Comparison of ENCODE assay signal across 21 cellular contexts in the genomic region with DNA sequence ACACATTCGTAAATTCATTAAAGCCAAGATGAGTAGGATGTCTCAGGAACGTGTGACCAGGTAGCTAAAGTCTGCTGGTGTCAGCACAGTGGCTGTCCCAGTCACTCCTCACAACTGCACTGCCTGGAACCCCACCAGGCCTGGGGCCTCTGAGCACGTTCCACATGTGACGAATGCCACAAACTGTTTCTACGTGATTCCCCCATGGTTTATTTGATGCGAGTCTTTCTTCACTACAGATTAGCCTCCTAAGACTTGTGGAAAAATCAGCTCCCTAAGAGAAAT. TPM values are rescaled to one million over a fixed set of nuclear protein-coding genes. Genes with fewer than 3 reads are reported as not detected.
DNase-seq lines count a peak whose midpoint lies in the region; ATAC-seq and TF ChIP-seq lines count a peak whose summit lies in the region.
"Had no signal": no experiment of that assay in that cellular context is flagged by ENCODE, and none has a peak within 500 bp of the region (broad histone marks: within the 10 kb centered on the region; RNA-seq: fewer than 3 reads in every experiment).

No MANE protein-coding gene starts in this region.

- no peak overlapping the region for H2BK15ac ChIP-seq in H9 (ENCODE audit: low read depth, low read length)

- no peak overlapping the region for H2AFZ ChIP-seq in H9 (ENCODE audit: low read length)

- POLR2A ChIA-PET in WTC11 (lab: Charles Lee): no interaction called here

- H4K8ac ChIP-seq in H9 (replicated peaks; ENCODE audit: insufficient read length, low read depth, low read length): no peak overlapping the region

- H3K23ac ChIP-seq in H9 (ENCODE audit: insufficient read length, low read depth, low read length): no peak overlapping the region

- H3K4me3 Mint-ChIP-seq in H9 (no peak overlapping the region), WTC11 (no peak overlapping the region), progenitor cell of endocrine pancreas (ENCODE audit: low read depth) (no peak overlapping the region)
- H3K4me3 Mint-ChIP-seq: CD4-positive, alpha-beta T cell had no signal

- H3K36me3 Mint-ChIP-seq in H9 (ENCODE audit: insufficient read depth in 1 of 3, low read depth in 3 of 3): peaks cover 18 to 32% (median 23%) of the 10 kb centered on the region in 3 experiments
- H3K36me3 Mint-ChIP-seq in WTC11: peaks cover 13% of the 10 kb centered on the region
- peaks cover 24% of the 10 kb centered on the region for H3K36me3 Mint-ChIP-seq in progenitor cell of endocrine pancreas (ENCODE audit: insufficient read depth)

- no peak overlapping the region for H4K5ac ChIP-seq in H9 (ENCODE audit: insufficient read length, low read depth, low read length)

- no peak overlapping the region for H2BK120ac ChIP-seq in H9 (ENCODE audit: low read depth, low read length, poor library complexity, severe bottlenecking)

- no peaks in the 10 kb centered on the region for H4K20me1 ChIP-seq in H9 (ENCODE audit: control insufficient read depth, insufficient read depth, insufficient read length)

- H4K91ac ChIP-seq in H9 (ENCODE audit: insufficient read length, low read depth, low read length): no peak overlapping the region

- H3K4ac ChIP-seq in H9 (ENCODE audit: low read depth, low read length): no peak overlapping the region

- H2BK12ac ChIP-seq in H9 (ENCODE audit: insufficient read length, low read depth, low read length): no peak overlapping the region

- H2BK5ac ChIP-seq in H9 (ENCODE audit: insufficient read length, low read length): no peak overlapping the region

- H3K27ac Mint-ChIP-seq in H9 (peak overlapping the region in 2 of 3 experiments; percentile 23 to 75; a peak in 2 of 7 replicates), WTC11 (peak overlapping the region; percentile 68), progenitor cell of endocrine pancreas (peak overlapping the region; percentile 49)
- H3K27ac Mint-ChIP-seq: CD4-positive, alpha-beta T cell had no signal

- H2AK5ac ChIP-seq in H9 (ENCODE audit: insufficient read length, low read length): no peak overlapping the region

- H3K79me2 ChIP-seq in H9 (ENCODE audit: insufficient read depth, low read length): no peaks in the 10 kb centered on the region

- no peak overlapping the region for H3K56ac ChIP-seq in H9 (ENCODE audit: insufficient read length, low read depth, low read length)

- H3T11ph ChIP-seq in H9 (ENCODE audit: low read length): no peak overlapping the region

- no peaks in the 10 kb centered on the region for H3K9me3 ChIP-seq in H9 (ENCODE audit: control insufficient read depth, low read depth, low read length)
- H3K9me3 ChIP-seq: BE2C, HAP-1 had no signal

- CTCF ChIA-PET in WTC11 (lab: Charles Lee): interaction anchor here (2.7 to 4.9 kb wide), 2 partner anchors 28 to 233 kb away, joined by 30 to 31 read pairs; no protein-coding TSS in a partner anchor

- no peak for TF ChIP-seq CTCF in 22Rv1 (IDR thresholded peaks at IDR 0.05)
- TF ChIP-seq CTCF in H9 (conservative IDR thresholded peaks at IDR 0.05): no peak
- TF ChIP-seq CTCF in WTC11 (IDR thresholded peaks at IDR 0.05): no peak
- no peak for TF ChIP-seq CTCF in progenitor cell of endocrine pancreas (IDR thresholded peaks at IDR 0.05; ENCODE audit: unreplicated experiment)

- no peak overlapping the region for H3K4me2 ChIP-seq in H9 (ENCODE audit: insufficient read depth, insufficient read length, low read length)

- no peak overlapping the region for H2BK20ac ChIP-seq in H9 (ENCODE audit: low read depth, low read length, poor library complexity, severe bottlenecking)

- no peaks in the 10 kb centered on the region for H3K23me2 ChIP-seq in H9 (ENCODE audit: insufficient read length, low read depth, low read length, poor library complexity, severe bottlenecking)

- DNase-seq in H9 (no peak), WTC11 (ENCODE audit: low spot score) (no peak), progenitor cell of endocrine pancreas (ENCODE audit: low spot score, unreplicated experiment) (no peak), dedifferentiated amniotic fluid mesenchymal stem cell (ENCODE audit: extremely low spot score) (no peak), H7 (no peak)
- DNase-seq: BE2C; CD4-positive, alpha-beta T cell; COR-L47; DMS79; KG1; NCI-H1092 treated with DMSO at 0.1 percent for 48 hours; NCI-H1436 treated with DMSO at 0.1 percent for 48 hours; NCI-H2029; NCI-H226; NCI-H524; NCI-H774; NK-92 treated with Interleukin-12 subunit alpha and Interleukin-12 subunit beta, amount 100 ng/mL, for 24 hours had no signal

- H3K9me3 Mint-ChIP-seq in H9: peaks cover 7 to 8% of the 10 kb centered on the region in 2 experiments
- H3K9me3 Mint-ChIP-seq in WTC11: peaks cover 8% of the 10 kb centered on the region
- H3K9me3 Mint-ChIP-seq in progenitor cell of endocrine pancreas (ENCODE audit: low read depth): peaks cover 8% of the 10 kb centered on the region

- no peaks in the 10 kb centered on the region for H3K4me1 ChIP-seq in H9 (ENCODE audit: insufficient read depth, low read length)
- H3K4me1 ChIP-seq: BE2C, HAP-1 had no signal

- no peaks in the 10 kb centered on the region for H3K79me1 ChIP-seq in H9 (ENCODE audit: insufficient read depth, low read depth, low read length, poor library complexity, severe bottlenecking)

- no peak for ATAC-seq in WTC11
- no peak for ATAC-seq in GM21528 (IDR thresholded peaks at IDR 0.05; ENCODE audit: low FRiP score, unreplicated experiment)
- ATAC-seq: Right ventricle myocardium inferior had no signal

- no peak overlapping the region for H3K4me3 ChIP-seq in H7 (ENCODE audit: insufficient read depth, low read depth, low read length)
- H3K4me3 ChIP-seq: HAP-1 had no signal

- H3K27ac ChIP-seq in 22Rv1 (peak overlapping the region; percentile 33; the same call in 1 of the 2 replicates), H9 (ENCODE audit: insufficient read length, low read depth, low read length) (no peak overlapping the region)

- H3K4me1 Mint-ChIP-seq in H9: 0 out of 4 replicates have a peak, but pooled peaks cover 0 to 4% of the 10 kb centered on the region in 2 experiments
- peaks cover 15% of the 10 kb centered on the region for H3K4me1 Mint-ChIP-seq in WTC11
- H3K4me1 Mint-ChIP-seq in progenitor cell of endocrine pancreas (ENCODE audit: low read depth): peaks cover 2% of the 10 kb centered on the region

- H3K36me3 ChIP-seq in H7 (replicated peaks; ENCODE audit: control insufficient read depth, insufficient read depth, low read length): no peaks in the 10 kb centered on the region
- H3K36me3 ChIP-seq: BE2C, HAP-1 had no signal

- H3K27me3 ChIP-seq in H9 (ENCODE audit: insufficient read depth, low read length): no peaks in the 10 kb centered on the region
- H3K27me3 ChIP-seq in H7 (ENCODE audit: control insufficient read depth, insufficient read depth, low read length): no peaks in the 10 kb centered on the region
- H3K27me3 ChIP-seq: BE2C had no signal

- H3K27me3 Mint-ChIP-seq in H9 (ENCODE audit: low read depth) (no peaks in the 10 kb centered on the region), WTC11 (ENCODE audit: low read depth) (no peaks in the 10 kb centered on the region), progenitor cell of endocrine pancreas (no peaks in the 10 kb centered on the region)
- H3K27me3 Mint-ChIP-seq: CD4-positive, alpha-beta T cell had no signal

- H3K9ac ChIP-seq in H9 (ENCODE audit: extremely low read depth, insufficient read length, low read length): no peak overlapping the region

- no peak overlapping the region for H3K14ac ChIP-seq in H9 (ENCODE audit: insufficient read depth, low read length)

- no CpG with 5 or more reads among the region's 6 CpGs for WGBS in H9 (ENCODE audit: extremely low coverage, insufficient read length, low lambda C conversion rate)

- no peak overlapping the region for H3K18ac ChIP-seq in H9 (ENCODE audit: insufficient read length, low read depth, low read length)

TF ChIP-seq in WTC11, 78 proteins besides CTCF, POLR2A, EP300 and RAD21 (continues in another document):
- no peak for TF ChIP-seq ZNF232 (CRISPR knock-in tag; IDR thresholded peaks at IDR 0.05)
- TF ChIP-seq, protein P1, sequence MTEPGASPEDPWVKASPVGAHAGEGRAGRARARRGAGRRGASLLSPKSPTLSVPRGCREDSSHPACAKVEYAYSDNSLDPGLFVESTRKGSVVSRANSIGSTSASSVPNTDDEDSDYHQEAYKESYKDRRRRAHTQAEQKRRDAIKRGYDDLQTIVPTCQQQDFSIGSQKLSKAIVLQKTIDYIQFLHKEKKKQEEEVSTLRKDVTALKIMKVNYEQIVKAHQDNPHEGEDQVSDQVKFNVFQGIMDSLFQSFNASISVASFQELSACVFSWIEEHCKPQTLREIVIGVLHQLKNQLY (CRISPR knock-in tag; IDR thresholded peaks at IDR 0.05): no peak
- no peak for TF ChIP-seq GRHL2 (CRISPR knock-in tag; IDR thresholded peaks at IDR 0.05; ENCODE audit: insufficient replicate concordance, severe bottlenecking)
- no peak for TF ChIP-seq CREM (CRISPR knock-in tag; IDR thresholded peaks at IDR 0.05)
- TF ChIP-seq OVOL2 (CRISPR knock-in tag; IDR thresholded peaks at IDR 0.05; ENCODE audit: borderline replicate concordance): no peak
- TF ChIP-seq, protein P2, sequence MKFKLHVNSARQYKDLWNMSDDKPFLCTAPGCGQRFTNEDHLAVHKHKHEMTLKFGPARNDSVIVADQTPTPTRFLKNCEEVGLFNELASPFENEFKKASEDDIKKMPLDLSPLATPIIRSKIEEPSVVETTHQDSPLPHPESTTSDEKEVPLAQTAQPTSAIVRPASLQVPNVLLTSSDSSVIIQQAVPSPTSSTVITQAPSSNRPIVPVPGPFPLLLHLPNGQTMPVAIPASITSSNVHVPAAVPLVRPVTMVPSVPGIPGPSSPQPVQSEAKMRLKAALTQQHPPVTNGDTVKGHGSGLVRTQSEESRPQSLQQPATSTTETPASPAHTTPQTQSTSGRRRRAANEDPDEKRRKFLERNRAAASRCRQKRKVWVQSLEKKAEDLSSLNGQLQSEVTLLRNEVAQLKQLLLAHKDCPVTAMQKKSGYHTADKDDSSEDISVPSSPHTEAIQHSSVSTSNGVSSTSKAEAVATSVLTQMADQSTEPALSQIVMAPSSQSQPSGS (CRISPR knock-in tag; IDR thresholded peaks at IDR 0.05; ENCODE audit: borderline replicate concordance, low read depth): no peak

RNA-seq across cellular contexts. Expression of gene PRDM15, which starts 33.2 kb away (rescaled TPM):
- total RNA-seq in H9 (2021) (9.9 TPM in 2 replicates), WTC11 (2021) (10.3 to 12.9 TPM (median 12.2 TPM) in 3 replicates), progenitor cell of endocrine pancreas (14.0 and 16.2 TPM in 2 replicates)
- total RNA-seq in H7 (2014; rRNA removed; shearing (Covaris generic)): 6.7 and 8.4 TPM in 2 replicates
